In genomic region chr2:42951263-42951938, GRCh38 we compare ENCODE assay signal across 1 cellular context.
TF ChIP-seq lines count a peak whose summit lies in the region.

No MANE protein-coding gene starts in this region.

TF ChIP-seq in liver, 16 proteins besides CTCF, POLR2A, EP300 and RAD21 (continued from another document):
- TF ChIP-seq ZBTB33 (IDR thresholded peaks at IDR 0.05), result no peak
- peak in 1 of 2 donors; percentile 59 for TF ChIP-seq RXRA (IDR thresholded peaks at IDR 0.05)
- no peak for TF ChIP-seq FOXA1 (IDR thresholded peaks at IDR 0.05)
- TF ChIP-seq NR2F2 (IDR thresholded peaks at IDR 0.05), result peak; percentile 87
- no peak for TF ChIP-seq JUND (IDR thresholded peaks at IDR 0.05)
TF ChIP-seq in liver: peak in this region for 4.
